In genomic region chr2:176592230-176592629, GRCh38 we compare ENCODE assay signal across 26 cellular contexts.
"Had no signal": no experiment of that assay in that cellular context is flagged by ENCODE, and none has a peak within 500 bp of the region (broad histone marks: within the 10 kb centered on the region; RNA-seq: fewer than 3 reads in every experiment).

No MANE protein-coding gene starts in this region.

- DNase-seq: hypothalamus; immature natural killer cell; kidney; left colon; left lung; lower lobe of right lung; mammary epithelial cell; mesenchymal stem cell; naive thymus-derived CD8-positive, alpha-beta T cell; occipital lobe; psoas muscle; stimulated activated CD4-positive, alpha-beta T cell treated with anti-CD3 and anti-CD28 coated beads, Interleukin-12 subunit alpha, Interleukin-12 subunit beta, amount 100 ng/mL, for 4 hours; stimulated activated CD4-positive, alpha-beta T cell treated with anti-CD3 and anti-CD28 coated beads, Interleukin-15, amount 100 ng/mL, for 24 hours; stimulated activated CD4-positive, alpha-beta T cell treated with anti-CD3 and anti-CD28 coated beads, Interleukin-2, amount 100 ng/mL, for 24 hours; stimulated activated CD4-positive, alpha-beta T cell treated with anti-CD3 and anti-CD28 coated beads, Interleukin-4, amount 100 ng/mL, for 1 hour; stimulated activated naive B cell treated with anti-CD40 and anti-IgM and Interleukin-4, amounts not matched to agents 10 μg/mL and 1 μg/mL and 100 μg/mL, for 72 hours; stimulated activated naive CD8-positive, alpha-beta T cell treated with anti-CD3 and anti-CD28 coated beads, Interleukin-15, Interleukin-2, amounts not matched to agents 100 U/mL and 50 U/mL, for 24 hours; stomach; testis; thyroid gland; transverse colon; upper lobe of left lung had no signal

- H3K36me3 Mint-ChIP-seq: immature natural killer cell; naive thymus-derived CD8-positive, alpha-beta T cell; neural progenitor cell; stimulated activated naive B cell treated with anti-CD40 and anti-IgM and Interleukin-4, amounts not matched to agents 10 μg/mL and 1 μg/mL and 100 μg/mL, for 72 hours had no signal

- FAIRE-seq: islet of Langerhans, kidney had no signal

- ATAC-seq: left colon; left lung; lower lobe of right lung; naive thymus-derived CD8-positive, alpha-beta T cell; psoas muscle; sciatic nerve; stimulated activated naive B cell treated with anti-CD40 and anti-IgM and Interleukin-4, amounts not matched to agents 10 μg/mL and 1 μg/mL and 100 μg/mL, for 72 hours; stimulated activated naive CD8-positive, alpha-beta T cell treated with anti-CD3 and anti-CD28 coated beads, Interleukin-15, Interleukin-2, amounts not matched to agents 100 U/mL and 50 U/mL, for 24 hours had no signal

- H3K27ac Mint-ChIP-seq: immature natural killer cell; naive thymus-derived CD8-positive, alpha-beta T cell; nephron; neural progenitor cell; stimulated activated naive B cell treated with anti-CD40 and anti-IgM and Interleukin-4, amounts not matched to agents 10 μg/mL and 1 μg/mL and 100 μg/mL, for 72 hours had no signal

- H3K4me3 Mint-ChIP-seq: immature natural killer cell; naive thymus-derived CD8-positive, alpha-beta T cell; nephron; neural progenitor cell; stimulated activated naive B cell treated with anti-CD40 and anti-IgM and Interleukin-4, amounts not matched to agents 10 μg/mL and 1 μg/mL and 100 μg/mL, for 72 hours had no signal

- H3K9me3 Mint-ChIP-seq: immature natural killer cell; naive thymus-derived CD8-positive, alpha-beta T cell; neural progenitor cell; stimulated activated naive B cell treated with anti-CD40 and anti-IgM and Interleukin-4, amounts not matched to agents 10 μg/mL and 1 μg/mL and 100 μg/mL, for 72 hours had no signal

- H3K4me1 Mint-ChIP-seq: immature natural killer cell; naive thymus-derived CD8-positive, alpha-beta T cell; stimulated activated naive B cell treated with anti-CD40 and anti-IgM and Interleukin-4, amounts not matched to agents 10 μg/mL and 1 μg/mL and 100 μg/mL, for 72 hours had no signal
